11 cellular contexts compared by ENCODE assay signal in genomic region chr20:36851490-36851889, GRCh38. TPM values are rescaled to one million over a fixed set of nuclear protein-coding genes. Genes with fewer than 3 reads are reported as not detected.
DNase-seq lines count a peak whose midpoint lies in the region; ATAC-seq and TF ChIP-seq lines count a peak whose summit lies in the region.
"Had no signal": no experiment of that assay in that cellular context is flagged by ENCODE, and none has a peak within 500 bp of the region (broad histone marks: within the 10 kb centered on the region; RNA-seq: fewer than 3 reads in every experiment).

No MANE protein-coding gene starts in this region.

- H3K9me2 ChIP-seq in SU-DHL-6 (replicated peaks; ENCODE audit: insufficient read depth, low read length): no peaks in the 10 kb centered on the region

- peak overlapping the region in 3 of 11 experiments; percentile 1 to 24 (median 9); a peak in 1 of 22 replicates for H3K9ac ChIP-seq in BLaER1 treated with 17β-estradiol and CSF1 and Interleukin-3, amounts not matched to agents 10 nM and 100 nM
- H3K9ac ChIP-seq in SU-DHL-6 (ENCODE audit: low read length): no peak overlapping the region

- H3K27me3 Mint-ChIP-seq in stimulated activated naive B cell treated with anti-CD40 and anti-IgM and Interleukin-4, amounts not matched to agents 10 μg/mL and 1 μg/mL and 100 μg/mL, for 72 hours: no peaks in the 10 kb centered on the region
- no peaks in the 10 kb centered on the region for H3K27me3 Mint-ChIP-seq in activated naive CD8-positive, alpha-beta T cell treated with anti-CD3 and anti-CD28 coated beads, Interleukin-2, amount 50 U/mL, for 24 hours

- peaks cover 2 to 28% of the 10 kb centered on the region in 2 donors for H3K36me3 Mint-ChIP-seq in stimulated activated naive B cell treated with anti-CD40 and anti-IgM and Interleukin-4, amounts not matched to agents 10 μg/mL and 1 μg/mL and 100 μg/mL, for 72 hours
- H3K36me3 Mint-ChIP-seq in activated naive CD8-positive, alpha-beta T cell treated with anti-CD3 and anti-CD28 coated beads, Interleukin-2, amount 50 U/mL, for 24 hours (ENCODE audit: low read depth): peaks cover 1% of the 10 kb centered on the region

- peaks cover 71 to 96% (median 90%) of the 10 kb centered on the region in 10 experiments for H3K4me1 ChIP-seq in BLaER1 treated with 17β-estradiol and CSF1 and Interleukin-3, amounts not matched to agents 10 nM and 100 nM
- peaks cover 35% of the 10 kb centered on the region for H3K4me1 ChIP-seq in right cardiac atrium (ENCODE audit: control insufficient read depth, insufficient read depth, low read length)

- peaks cover 88% of the 10 kb centered on the region for H3K79me2 ChIP-seq in SU-DHL-6 (ENCODE audit: insufficient read depth, low read length)

- no peaks in the 10 kb centered on the region for H3K27me3 ChIP-seq in BLaER1 treated with 17β-estradiol and CSF1 and Interleukin-3, amounts not matched to agents 10 nM and 100 nM
- H3K27me3 ChIP-seq in SU-DHL-6 (ENCODE audit: low read length) (no peaks in the 10 kb centered on the region), right cardiac atrium (ENCODE audit: control insufficient read depth, insufficient read depth) (no peaks in the 10 kb centered on the region)

- peaks cover 44 to 73% of the 10 kb centered on the region in 2 donors for H3K4me1 Mint-ChIP-seq in stimulated activated naive B cell treated with anti-CD40 and anti-IgM and Interleukin-4, amounts not matched to agents 10 μg/mL and 1 μg/mL and 100 μg/mL, for 72 hours
- peaks cover 2% of the 10 kb centered on the region for H3K4me1 Mint-ChIP-seq in activated naive CD8-positive, alpha-beta T cell treated with anti-CD3 and anti-CD28 coated beads, Interleukin-2, amount 50 U/mL, for 24 hours

- no peak overlapping the region for H3K4me3 ChIP-seq in BLaER1 treated with 17β-estradiol and CSF1 and Interleukin-3, amounts not matched to agents 10 nM and 100 nM
- no peak overlapping the region for H3K4me3 ChIP-seq in SU-DHL-6 (ENCODE audit: insufficient read depth, low read length, poor library complexity, severe bottlenecking)
- no peak overlapping the region for H3K4me3 ChIP-seq in right cardiac atrium (ENCODE audit: low read length)

- peak overlapping the region in 1 of 2 donors; percentile 1 for H3K4me3 Mint-ChIP-seq in stimulated activated naive B cell treated with anti-CD40 and anti-IgM and Interleukin-4, amounts not matched to agents 10 μg/mL and 1 μg/mL and 100 μg/mL, for 72 hours
- H3K4me3 Mint-ChIP-seq in activated naive CD8-positive, alpha-beta T cell treated with anti-CD3 and anti-CD28 coated beads, Interleukin-2, amount 50 U/mL, for 24 hours: no peak overlapping the region

- H3K9me3 ChIP-seq in BLaER1 treated with 17β-estradiol and CSF1 and Interleukin-3, amounts not matched to agents 10 nM and 100 nM (replicated peaks in 1 of 11): peaks cover 7 to 22% (median 17%) of the 10 kb centered on the region in 11 experiments; a peak in 20 of 22 replicates
- H3K9me3 ChIP-seq in SU-DHL-6 (ENCODE audit: insufficient read depth, low read length): 0 out of 2 replicates have a peak, but pooled peaks cover 3% of the 10 kb centered on the region
- no peaks in the 10 kb centered on the region for H3K9me3 ChIP-seq in right cardiac atrium (ENCODE audit: control insufficient read depth, low read length)

- H3K27ac Mint-ChIP-seq in stimulated activated naive B cell treated with anti-CD40 and anti-IgM and Interleukin-4, amounts not matched to agents 10 μg/mL and 1 μg/mL and 100 μg/mL, for 72 hours: peak overlapping the region; percentile 63
- H3K27ac Mint-ChIP-seq in activated naive CD8-positive, alpha-beta T cell treated with anti-CD3 and anti-CD28 coated beads, Interleukin-2, amount 50 U/mL, for 24 hours: no peak overlapping the region

- H4K20me1 ChIP-seq in BLaER1 treated with 17β-estradiol and CSF1 and Interleukin-3, amounts not matched to agents 10 nM and 100 nM: peaks cover 29 to 57% (median 44%) of the 10 kb centered on the region in 11 experiments; a peak in 21 of 22 replicates
- no peaks in the 10 kb centered on the region for H4K20me1 ChIP-seq in SU-DHL-6 (ENCODE audit: low read depth, low read length)

- H2AFZ ChIP-seq in SU-DHL-6 (ENCODE audit: low read depth, low read length, severe bottlenecking): no peak overlapping the region

- peaks cover 39% of the 10 kb centered on the region for H3F3A ChIP-seq in SU-DHL-6 (ENCODE audit: insufficient read depth)

- TF ChIP-seq CTCF in SU-DHL-6 (IDR thresholded peaks at IDR 0.05; ENCODE audit: insufficient read depth, low read length, poor library complexity, severe bottlenecking): no peak

- no peak for ATAC-seq in right cardiac atrium
- ATAC-seq in stimulated activated naive B cell treated with anti-CD40 and anti-IgM and Interleukin-4, amounts not matched to agents 10 μg/mL and 1 μg/mL and 100 μg/mL, for 72 hours (replicated peaks): no peak
- ATAC-seq in activated naive CD8-positive, alpha-beta T cell treated with anti-CD3 and anti-CD28 coated beads, Interleukin-2, amount 50 U/mL, for 24 hours: no peak
- no peak for ATAC-seq in HG03378 (IDR thresholded peaks at IDR 0.05; ENCODE audit: unreplicated experiment)

- peak overlapping the region in 3 of 11 experiments; percentile 13 to 43 (median 13); a peak in 2 of 22 replicates for H3K4me2 ChIP-seq in BLaER1 treated with 17β-estradiol and CSF1 and Interleukin-3, amounts not matched to agents 10 nM and 100 nM
- H3K4me2 ChIP-seq in SU-DHL-6 (ENCODE audit: low read depth, low read length, poor library complexity, severe bottlenecking): no peak overlapping the region

- H3K9me3 Mint-ChIP-seq in stimulated activated naive B cell treated with anti-CD40 and anti-IgM and Interleukin-4, amounts not matched to agents 10 μg/mL and 1 μg/mL and 100 μg/mL, for 72 hours: no peaks in the 10 kb centered on the region
- H3K9me3 Mint-ChIP-seq in activated naive CD8-positive, alpha-beta T cell treated with anti-CD3 and anti-CD28 coated beads, Interleukin-2, amount 50 U/mL, for 24 hours: peaks cover 3% of the 10 kb centered on the region

- DNase-seq in right cardiac atrium (no peak), GF-D8 (lab: John Stamatoyannopoulos, UW) (no peak), RPMI8226 (no peak)
- DNase-seq in stimulated activated naive B cell treated with anti-CD40 and anti-IgM and Interleukin-4, amounts not matched to agents 10 μg/mL and 1 μg/mL and 100 μg/mL, for 72 hours: no peak
- no peak for DNase-seq in activated naive CD8-positive, alpha-beta T cell treated with anti-CD3 and anti-CD28 coated beads, Interleukin-2, amount 50 U/mL, for 24 hours
- DNase-seq: MV-4-11, SW 1271 had no signal

- H3K27ac ChIP-seq in BLaER1 treated with 17β-estradiol and CSF1 and Interleukin-3, amounts not matched to agents 10 nM and 100 nM: peak overlapping the region in 8 of 11 experiments; percentile 21 to 95 (median 44); a peak in 13 of 22 replicates
- H3K27ac ChIP-seq in SU-DHL-6 (ENCODE audit: low read depth, low read length) (peak overlapping the region; percentile 62), right cardiac atrium (ENCODE audit: low read length) (peak overlapping the region; percentile 31)
- H3K27ac ChIP-seq: epithelial cell of prostate had no signal

- H3K36me3 ChIP-seq in BLaER1 treated with 17β-estradiol and CSF1 and Interleukin-3, amounts not matched to agents 10 nM and 100 nM: peaks cover 21 to 46% (median 31%) of the 10 kb centered on the region in 11 experiments
- H3K36me3 ChIP-seq in SU-DHL-6 (ENCODE audit: low read length): no peaks in the 10 kb centered on the region; the same call in 1 of the 2 replicates

- intact Hi-C loops in right cardiac atrium (cut with DNase I): no loop called here

- WGBS in right cardiac atrium: 70% methylated on average over 2 of the region's 2 CpGs

RNA-seq across cellular contexts. Expression of gene TLDC2, which starts 24.4 kb away (rescaled TPM):
- not detected for total RNA-seq in right cardiac atrium
- 0.09 TPM for polyA plus RNA-seq in right cardiac atrium
